In genomic region chr6:7650876-7651275, GRCh38 we compare ENCODE assay signal across 26 cellular contexts.
"Had no signal": no experiment of that assay in that cellular context is flagged by ENCODE, and none has a peak within 500 bp of the region (broad histone marks: within the 10 kb centered on the region; RNA-seq: fewer than 3 reads in every experiment).

No MANE protein-coding gene starts in this region.

- H3K36me3 ChIP-seq: gastroesophageal sphincter, heart left ventricle, sigmoid colon, spleen, thyroid gland, upper lobe of right lung had no signal

- H3K27ac Mint-ChIP-seq: activated CD4-positive, alpha-beta memory T cell treated with anti-CD3 and anti-CD28 coated beads, Interleukin-2, amount 10 ng/mL, durations not matched to agents 7 days and 5 days; activated CD4-positive, alpha-beta T cell treated with anti-CD3 and anti-CD28 coated beads, Interleukin-2, amount 10 ng/mL, durations not matched to agents 24 days and 14 days; activated naive CD8-positive, alpha-beta T cell treated with anti-CD3 and anti-CD28 coated beads, Interleukin-2, amount 50 U/mL, for 24 hours; activated T-helper 1 cell treated with anti-CD3 and anti-CD28 coated beads, Interleukin-12 subunit alpha, Interleukin-12 subunit beta, Interleukin-2, Interleukin-4 antibody, amounts not matched to agents 30 ng/mL and 10 ng/mL and 1 ng/mL, durations not matched to agents 14 hours and 24 hours and 36 hours; naive B cell; stimulated activated naive CD8-positive, alpha-beta T cell treated with anti-CD3 and anti-CD28 coated beads, Interleukin-15, Interleukin-2, amounts not matched to agents 100 ng/mL and 50 ng/mL, for 24 hours had no signal

- H3K36me3 Mint-ChIP-seq: naive B cell had no signal

- H3K4me3 Mint-ChIP-seq: activated CD4-positive, alpha-beta memory T cell treated with anti-CD3 and anti-CD28 coated beads, Interleukin-2, amount 10 ng/mL, durations not matched to agents 7 days and 5 days; activated CD4-positive, alpha-beta T cell treated with anti-CD3 and anti-CD28 coated beads, Interleukin-2, amount 10 ng/mL, durations not matched to agents 24 days and 14 days; activated naive CD8-positive, alpha-beta T cell treated with anti-CD3 and anti-CD28 coated beads, Interleukin-2, amount 50 U/mL, for 24 hours; activated T-helper 1 cell treated with anti-CD3 and anti-CD28 coated beads, Interleukin-12 subunit alpha, Interleukin-12 subunit beta, Interleukin-2, Interleukin-4 antibody, amounts not matched to agents 30 ng/mL and 10 ng/mL and 1 ng/mL, durations not matched to agents 14 hours and 24 hours and 36 hours; naive B cell; stimulated activated naive CD8-positive, alpha-beta T cell treated with anti-CD3 and anti-CD28 coated beads, Interleukin-15, Interleukin-2, amounts not matched to agents 100 ng/mL and 50 ng/mL, for 24 hours had no signal

- H3K27me3 Mint-ChIP-seq: activated naive CD8-positive, alpha-beta T cell treated with anti-CD3 and anti-CD28 coated beads, Interleukin-2, amount 50 U/mL, for 24 hours had no signal

- H3K9me3 ChIP-seq: gastroesophageal sphincter, heart left ventricle, sigmoid colon, spleen, thyroid gland, upper lobe of right lung had no signal

- H3K4me3 ChIP-seq: gastroesophageal sphincter, heart left ventricle, sigmoid colon, spleen, thyroid gland, upper lobe of right lung had no signal

- DNase-seq: activated CD4-positive, alpha-beta memory T cell treated with anti-CD3 and anti-CD28 coated beads, Interleukin-2, amount 10 ng/mL, durations not matched to agents 7 days and 5 days; activated CD4-positive, alpha-beta T cell treated with anti-CD3 and anti-CD28 coated beads, Interleukin-2, amount 10 ng/mL, durations not matched to agents 24 days and 14 days; activated gamma-delta T cell; activated naive CD4-positive, alpha-beta T cell treated with anti-CD3 and anti-CD28 coated beads, Interleukin-2, amount 50 U/mL, for 16 hours; activated naive CD8-positive, alpha-beta T cell treated with anti-CD3 and anti-CD28 coated beads, Interleukin-2, amount 50 U/mL, for 24 hours; activated T-cell treated with anti-CD3 and anti-CD28 coated beads for 4 hours; anterior cingulate cortex; central memory CD4-positive, alpha-beta T cell; effector memory CD4-positive, alpha-beta T cell; heart left ventricle; islet precursor cell; left cardiac atrium; midbrain; naive B cell; occipital lobe; posterior cingulate gyrus; sigmoid colon; spleen; stimulated activated CD4-positive, alpha-beta T cell treated with anti-CD3 and anti-CD28 coated beads, Interleukin-4, amount 100 ng/mL, for 24 hours; substantia nigra; thyroid gland; upper lobe of right lung had no signal

- H3K4me1 ChIP-seq: gastroesophageal sphincter, heart left ventricle, sigmoid colon, thyroid gland, upper lobe of right lung had no signal

- ATAC-seq: activated CD4-positive, CD25-positive, alpha-beta regulatory T cell treated with anti-CD3 and anti-CD28 coated beads, Interleukin-2, amount 50 U/mL, for 24 hours; activated naive CD8-positive, alpha-beta T cell treated with anti-CD3 and anti-CD28 coated beads, Interleukin-2, amount 50 U/mL, for 24 hours; gastroesophageal sphincter; heart left ventricle; left cardiac atrium; upper lobe of right lung had no signal
